In the genomic region with DNA sequence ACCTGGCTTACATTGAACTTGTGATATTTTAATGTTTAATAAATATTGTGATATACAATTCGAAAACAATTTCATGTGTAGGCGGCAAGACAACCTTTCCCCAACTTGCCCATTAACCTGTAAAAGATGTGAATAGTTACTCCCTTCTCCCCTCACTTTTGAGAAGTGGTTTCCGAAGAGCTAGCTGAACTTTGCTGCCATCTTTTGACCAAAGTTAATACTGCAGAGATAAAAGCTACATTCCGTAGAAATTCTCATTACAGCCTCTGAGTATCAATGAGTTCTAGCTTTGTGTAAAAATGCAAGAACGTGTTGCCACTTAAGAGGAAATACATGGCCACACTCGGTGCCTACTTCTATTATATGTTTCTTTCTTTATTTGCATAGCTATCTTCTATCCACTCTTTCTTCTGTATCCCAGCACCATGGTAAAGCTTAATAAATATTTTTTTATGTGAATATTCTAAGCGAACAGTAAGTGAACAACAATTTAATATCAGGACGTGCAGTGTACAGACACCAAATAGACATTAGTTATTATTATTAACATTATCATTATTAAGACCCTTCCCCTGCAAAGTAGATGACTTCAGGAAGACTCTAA, we compare ENCODE assay signal across 8 cellular contexts.
DNase-seq lines count a peak whose midpoint lies in the region; ATAC-seq, FAIRE-seq and TF ChIP-seq lines count a peak whose summit lies in the region.

No MANE protein-coding gene starts in this region.

- H3K4me1 ChIP-seq in adrenal gland (replicated peaks in 1 of 2) (no peaks in the 10 kb centered on the region), tibial artery (no peaks in the 10 kb centered on the region)

- no peak for TF ChIP-seq POLR2A in GM12891 (IDR thresholded peaks at IDR 0.05; ENCODE audit: low read depth, low read length)
- no peak for TF ChIP-seq POLR2A in adrenal gland (IDR thresholded peaks at IDR 0.05)

- DNase-seq in AG09309 (ENCODE audit: low read depth) (no peak), GM12891 (ENCODE audit: insufficient read length, low spot score) (peak; percentile 22), NCI-H2029 (lab: John Stamatoyannopoulos, UW) (peak; percentile 62), adrenal gland (no peak), iPS-NIHi7 (ENCODE audit: extremely low spot score) (peak; percentile 50), tibial artery (no peak)

- H3K4me3 ChIP-seq in AG09309 (ENCODE audit: control insufficient read depth, low read depth, low read length) (no peak overlapping the region), adrenal gland (no peak overlapping the region), tibial artery (no peak overlapping the region)

- no peak for ATAC-seq in HG03469 (IDR thresholded peaks at IDR 0.05; ENCODE audit: unreplicated experiment)
- no peak for ATAC-seq in GM18861 (IDR thresholded peaks at IDR 0.05; ENCODE audit: unreplicated experiment)

- H3K9me3 ChIP-seq in adrenal gland (replicated peaks in 1 of 3) (no peaks in the 10 kb centered on the region), tibial artery (no peaks in the 10 kb centered on the region)

- intact Hi-C loops in adrenal gland (cut with DNase I), result loop anchor here in 1 of 2 donors (10.0 kb wide), 2 partner anchors 760 to 1030 kb away; a partner anchor contains a TSS
- intact Hi-C loops in tibial artery (cut with DNase I; ENCODE audit: low total_unique reads), result loop anchor here (5.0 kb wide), 1 partner anchor 767 kb away; no protein-coding TSS in a partner anchor

- FAIRE-seq in GM12891 (lab: Jason Lieb, UNC), result peak; percentile 26

- TF ChIP-seq CTCF in AG09309 (IDR thresholded peaks at IDR 0.05; ENCODE audit: control insufficient read depth, insufficient read depth, low read depth, low read length, missing control alignments) (peak; percentile 85), adrenal gland (IDR thresholded peaks at IDR 0.05) (peak; percentile 61 to 84 (median 76)), tibial artery (IDR thresholded peaks at IDR 0.05) (peak; percentile 80 to 85)

- H3K27ac ChIP-seq in adrenal gland (no peak overlapping the region), tibial artery (no peak overlapping the region)

- H3K27me3 ChIP-seq in adrenal gland (no peaks in the 10 kb centered on the region), tibial artery (no peaks in the 10 kb centered on the region)

- 14 to 15% (median 15%) methylated on average over 8 of the region's 8 CpGs for WGBS in adrenal gland, 4 donors

- H3K36me3 ChIP-seq in adrenal gland (replicated peaks in 1 of 2) (no peaks in the 10 kb centered on the region), tibial artery (no peaks in the 10 kb centered on the region)

TF ChIP-seq in GM12891, 5 proteins besides CTCF, POLR2A, EP300 and RAD21:
- no peak for TF ChIP-seq POU2F2 (IDR thresholded peaks at IDR 0.05; ENCODE audit: low read depth, low read length)
- TF ChIP-seq TAF1 (IDR thresholded peaks at IDR 0.05; ENCODE audit: low read depth, low read length), result no peak
- TF ChIP-seq SPI1 (IDR thresholded peaks at IDR 0.05; ENCODE audit: low read depth, low read length), result no peak
- no peak for TF ChIP-seq PAX5 (IDR thresholded peaks at IDR 0.05; ENCODE audit: insufficient read depth, low read length, severe bottlenecking)
- TF ChIP-seq POLR2AphosphoS5 (IDR thresholded peaks at IDR 0.05; ENCODE audit: low read depth, low read length), result no peak

Comparison
In these comparisons a context has a peak if more than half of its experiments do, and no peak if none do; other contexts are left out.
1. DNase-seq: peak in GM12891 (single experiment), NCI-H2029 (single experiment) and iPS-NIHi7 (single experiment); none in AG09309 (single experiment), adrenal gland (0 of 7) and tibial artery (0 of 2).
2. Peak in every context shown above with its lines, with median percentiles within 50 percentile points of each other: CTCF ChIP-seq.